Comparison of ENCODE assay signal across 9 cellular contexts in genomic region chr12:70049596-70050360, GRCh38.
DNase-seq lines count a peak whose midpoint lies in the region; ATAC-seq and TF ChIP-seq lines count a peak whose summit lies in the region.
"Had no signal": no experiment of that assay in that cellular context is flagged by ENCODE, and none has a peak within 500 bp of the region (broad histone marks: within the 10 kb centered on the region; RNA-seq: fewer than 3 reads in every experiment).

No MANE protein-coding gene starts in this region.

- no peaks in the 10 kb centered on the region for H3K27me3 ChIP-seq in RWPE2 (ENCODE audit: insufficient read depth, poor library complexity, severe bottlenecking)

- H3K4me3 ChIP-seq in RWPE2 (ENCODE audit: severe bottlenecking) = no peak overlapping the region
- no peak overlapping the region for H3K4me3 ChIP-seq in foreskin fibroblast (ENCODE audit: low read depth in 1 of 2, low read length in 2 of 2)

- H3K9me3 Mint-ChIP-seq in activated CD4-positive, alpha-beta T cell treated with anti-CD3 and anti-CD28 coated beads for 36 hours (ENCODE audit: low read depth) = no peaks in the 10 kb centered on the region

- H3K27me3 Mint-ChIP-seq in activated CD4-positive, alpha-beta T cell treated with anti-CD3 and anti-CD28 coated beads for 36 hours = peaks cover 11% of the 10 kb centered on the region

- H3K36me3 ChIP-seq in RWPE2 (ENCODE audit: low read depth) = no peaks in the 10 kb centered on the region

- intact Hi-C loops in activated CD4-positive, alpha-beta T cell treated with anti-CD3 and anti-CD28 coated beads for 36 hours (cut with DNase I, micrococcal nuclease) = no loop called here

- peaks cover 7% of the 10 kb centered on the region for H3K4me1 Mint-ChIP-seq in activated CD4-positive, alpha-beta T cell treated with anti-CD3 and anti-CD28 coated beads for 36 hours

- no peak overlapping the region for H3K27ac Mint-ChIP-seq in activated CD4-positive, alpha-beta T cell treated with anti-CD3 and anti-CD28 coated beads for 36 hours

- H3K4me1 ChIP-seq in RWPE2 (ENCODE audit: insufficient read depth, poor library complexity, severe bottlenecking) = peaks cover 32% of the 10 kb centered on the region

- peak; percentile 6 for DNase-seq in activated CD4-positive, alpha-beta T cell treated with anti-CD3 and anti-CD28 coated beads for 36 hours
- DNase-seq in activated CD4-positive, alpha-beta T cell treated with anti-CD3 and anti-CD28 coated beads for 48 hours = no peak
- DNase-seq in RWPE2 (ENCODE audit: low spot score) (no peak), pons (ENCODE audit: low spot score) (peak; percentile 10), DMS153 (lab: John Stamatoyannopoulos, UW) (no peak), foreskin fibroblast (no peak), NCI-H1092 treated with DMSO at 0.1 percent for 48 hours (lab: John Stamatoyannopoulos, UW) (no peak)

- H3K27ac ChIP-seq in RWPE2 (ENCODE audit: poor library complexity, severe bottlenecking) = peak overlapping the region; percentile 56

- H3K9me3 ChIP-seq in RWPE2 (ENCODE audit: severe bottlenecking) = no peaks in the 10 kb centered on the region

- TF ChIP-seq CTCF in RWPE2 (IDR thresholded peaks at IDR 0.05; ENCODE audit: poor library complexity, severe bottlenecking) (no peak), foreskin fibroblast (IDR thresholded peaks at IDR 0.05; ENCODE audit: low read depth, low read length) (no peak)

- no peaks in the 10 kb centered on the region for H3K36me3 Mint-ChIP-seq in activated CD4-positive, alpha-beta T cell treated with anti-CD3 and anti-CD28 coated beads for 36 hours (ENCODE audit: low read depth)

- H3K4me3 Mint-ChIP-seq in activated CD4-positive, alpha-beta T cell treated with anti-CD3 and anti-CD28 coated beads for 36 hours = no peak overlapping the region

- CTCF ChIA-PET in activated CD4-positive, alpha-beta T cell treated with anti-CD3 and anti-CD28 coated beads for 36 hours (lab: Charles Lee) = no interaction called here

- ATAC-seq in activated CD4-positive, alpha-beta T cell treated with anti-CD3 and anti-CD28 coated beads for 36 hours = peak; percentile 81
- ATAC-seq in HG02981 (IDR thresholded peaks at IDR 0.05; ENCODE audit: unreplicated experiment) = peak; percentile 79
- ATAC-seq in RWPE2 (ENCODE audit: low read depth) = peak; percentile 62
- ATAC-seq: Panc1 had no signal

- POLR2A ChIA-PET in activated CD4-positive, alpha-beta T cell treated with anti-CD3 and anti-CD28 coated beads for 36 hours (lab: Charles Lee) = no interaction called here

Comparison
In these comparisons a context has a peak if more than half of its experiments do, and no peak if none do; other contexts are left out.
1. DNase-seq: peak in activated CD4-positive, alpha-beta T cell treated with anti-CD3 and anti-CD28 coated beads for 36 hours (single experiment) and pons (single experiment); none in activated CD4-positive, alpha-beta T cell treated with anti-CD3 and anti-CD28 coated beads for 48 hours (single experiment), RWPE2 (single experiment), DMS153 (single experiment), foreskin fibroblast (0 of 2) and NCI-H1092 treated with DMSO at 0.1 percent for 48 hours (single experiment).
2. Peak in every context shown above with its lines, with median percentiles within 50 percentile points of each other: ATAC-seq.